In genomic region chr4:94668724-94669123, GRCh38 we compare ENCODE assay signal across 14 cellular contexts.
DNase-seq lines count a peak whose midpoint lies in the region; ATAC-seq and TF ChIP-seq lines count a peak whose summit lies in the region.
"Had no signal": no experiment of that assay in that cellular context is flagged by ENCODE, and none has a peak within 500 bp of the region (broad histone marks: within the 10 kb centered on the region; RNA-seq: fewer than 3 reads in every experiment).

No MANE protein-coding gene starts in this region.

- no peak for ATAC-seq in GM19467 (IDR thresholded peaks at IDR 0.05; ENCODE audit: unreplicated experiment)
- ATAC-seq: CD8-positive, alpha-beta T cell; GM23338 had no signal

- H3K4me1 ChIP-seq in A673 (ENCODE audit: insufficient read depth, low read length, poor library complexity, severe bottlenecking) (peaks cover 28% of the 10 kb centered on the region), prostate gland (replicated peaks) (peaks cover 3% of the 10 kb centered on the region)

- H3K9me3 ChIP-seq in A673 (ENCODE audit: low read depth, low read length, poor library complexity, severe bottlenecking): no peaks in the 10 kb centered on the region
- no peaks in the 10 kb centered on the region for H3K9me3 ChIP-seq in prostate gland

- no TSS peak for BruUV-seq in A673 (replicated peaks; lab: Mats Ljungman, UMichigan)

- peak; percentile 21 for DNase-seq in A673 (ENCODE audit: low spot score)
- DNase-seq in NCI-H524 (lab: John Stamatoyannopoulos, UW): peak; percentile 3 to 45
- no peak for DNase-seq in prostate gland (ENCODE audit: low spot score)
- no peak for DNase-seq in NCI-H1105 treated with DMSO at 0.1 percent for 48 hours (lab: John Stamatoyannopoulos, UW)
- DNase-seq in GM20000 (ENCODE audit: low spot score): no peak
- DNase-seq in germinal center (ENCODE audit: low spot score): no peak
- DNase-seq: CD8-positive, alpha-beta T cell; COR-L47; DND-41; GDM1; H7 had no signal

- POLR2A ChIA-PET in A673 (lab: Charles Lee; ENCODE audit: low non-redundant PET): no interaction called here

- no peak for TF ChIP-seq CTCF in A673 (conservative IDR thresholded peaks at IDR 0.05; ENCODE audit: low read depth, low read length)
- no peak for TF ChIP-seq CTCF in VCaP (conservative IDR thresholded peaks at IDR 0.05)
- no peak for TF ChIP-seq CTCF in prostate gland (IDR thresholded peaks at IDR 0.05)
- TF ChIP-seq CTCF in GM20000 (IDR thresholded peaks at IDR 0.05; ENCODE audit: extremely low read depth, missing control alignments): no peak

- H3K4me3 ChIP-seq in A673 (ENCODE audit: low read depth, low read length, poor library complexity, severe bottlenecking) (no peak overlapping the region), prostate gland (no peak overlapping the region)
- H3K4me3 ChIP-seq: GM23338 had no signal

- TF ChIP-seq POLR2A in prostate gland (IDR thresholded peaks at IDR 0.05): no peak

- no peak overlapping the region for H3K27ac ChIP-seq in A673 (ENCODE audit: low read depth, low read length, poor library complexity, severe bottlenecking)
- H3K27ac ChIP-seq in VCaP: peak overlapping the region; percentile 82
- H3K27ac ChIP-seq in prostate gland: peak overlapping the region; percentile 72 to 92

- H3K36me3 ChIP-seq in A673 (ENCODE audit: insufficient read depth, low read length, poor library complexity, severe bottlenecking) (no peaks in the 10 kb centered on the region), prostate gland (no peaks in the 10 kb centered on the region)

- H3K27me3 ChIP-seq in A673 (replicated peaks; ENCODE audit: insufficient read depth, low read depth, low read length, poor library complexity): no peaks in the 10 kb centered on the region
- H3K27me3 ChIP-seq in prostate gland (replicated peaks; ENCODE audit: insufficient read depth): no peaks in the 10 kb centered on the region

- 27% methylated on average over 7 of the region's 7 CpGs for WGBS in prostate gland

- intact Hi-C loops in A673 (cut with micrococcal nuclease; ENCODE audit: unreplicated experiment): no loop called here
- intact Hi-C loops in prostate gland (cut with DNase I): no loop called here

- CTCF ChIA-PET in A673 (lab: Charles Lee): no interaction called here

Comparison
In these comparisons a context has a peak if more than half of its experiments do, and no peak if none do; other contexts are left out.
1. DNase-seq: peak in A673 (single experiment) and NCI-H524 (2 of 2); none in prostate gland (single experiment), NCI-H1105 treated with DMSO at 0.1 percent for 48 hours (single experiment), GM20000 (single experiment) and germinal center (single experiment).